21 cellular contexts compared by ENCODE assay signal in the genomic region with DNA sequence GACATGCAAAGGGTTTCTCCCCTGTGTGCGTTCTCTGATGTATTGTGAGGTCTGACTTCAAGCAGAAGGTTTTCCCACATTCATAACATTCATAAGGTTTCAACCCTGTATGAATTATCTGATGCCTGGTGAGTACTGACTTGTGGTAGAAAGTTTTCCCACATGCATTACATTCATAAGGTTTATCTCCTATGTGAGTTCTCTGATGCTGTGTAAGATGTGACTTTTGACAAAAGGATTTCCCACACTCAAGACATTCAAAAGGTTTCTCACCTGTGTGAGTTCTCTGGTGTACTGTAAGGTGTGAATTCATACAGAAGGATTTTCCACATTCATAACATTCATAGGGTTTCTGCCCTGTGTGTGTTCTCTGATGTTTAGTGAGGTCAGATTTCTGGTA. TPM values are rescaled to one million over a fixed set of nuclear protein-coding genes. Genes with fewer than 3 reads are reported as not detected.
A peak's percentile ranks its signal among the peaks of the same experiment; 100 is the strongest.
DNase-seq lines count a peak whose midpoint lies in the region; ATAC-seq and TF ChIP-seq lines count a peak whose summit lies in the region.
"Had no signal": no experiment of that assay in that cellular context is flagged by ENCODE, and none has a peak within 500 bp of the region (broad histone marks: within the 10 kb centered on the region; RNA-seq: fewer than 3 reads in every experiment).

No MANE protein-coding gene starts in this region.

- H3K4me3 ChIP-seq in ACC112 (ENCODE audit: low read depth, low read length): no peak overlapping the region
- no peak overlapping the region for H3K4me3 ChIP-seq in GM23338
- no peak overlapping the region for H3K4me3 ChIP-seq in BE2C (ENCODE audit: low read depth, low read length)
- no peak overlapping the region for H3K4me3 ChIP-seq in lower leg skin (ENCODE audit: low read depth, poor library complexity, severe bottlenecking)
- H3K4me3 ChIP-seq in dorsolateral prefrontal cortex: no peak overlapping the region

- intact Hi-C loops in lower leg skin (cut with DNase I; ENCODE audit: low total_unique reads) (no loop called here), dorsolateral prefrontal cortex (cut with DNase I) (no loop called here)

- H2AFZ ChIP-seq in ACC112 (ENCODE audit: low read length, unreplicated experiment) (no peak overlapping the region), GM23338 (no peak overlapping the region)

- no peak for ATAC-seq in GM23338
- ATAC-seq in stimulated activated naive CD8-positive, alpha-beta T cell treated with anti-CD3 and anti-CD28 coated beads, Interleukin-15, amount 100 ng/mL, for 72 hours: no peak
- ATAC-seq: CD8-positive, alpha-beta T cell had no signal

- TF ChIP-seq POLR2A in lower leg skin (IDR thresholded peaks at IDR 0.05): no peak

- DNase-seq in GM23338 (ENCODE audit: low spot score) (peak; percentile 1), amniotic epithelial cell (ENCODE audit: low read depth) (peak; percentile 6), endothelial cell (ENCODE audit: low spot score) (no peak), BE2C (no peak), lower leg skin (ENCODE audit: low spot score in 2 of 2) (no peak), dorsolateral prefrontal cortex (no peak)
- no peak for DNase-seq in stimulated activated naive CD8-positive, alpha-beta T cell treated with anti-CD3 and anti-CD28 coated beads, Interleukin-15, amount 100 ng/mL, for 72 hours
- DNase-seq: CD8-positive, alpha-beta T cell; DND-41; H9; MV-4-11; NCI-H187 treated with DMSO at 0.1 percent for 48 hours; NCI-H226; NCI-H524; NCI-H82; OCI-M1; SHP77 treated with DMSO at 0.1 percent for 48 hours; SK-N-SH had no signal

- H3K4me2 ChIP-seq in GM23338: no peak overlapping the region
- H3K4me2 ChIP-seq: BLaER1 treated with 17β-estradiol and CSF1 and Interleukin-3, amounts not matched to agents 10 nM and 100 nM; KMS-11; SK-N-SH had no signal

- H3K27me3 ChIP-seq in ACC112 (ENCODE audit: insufficient read depth, low read length): no peaks in the 10 kb centered on the region
- H3K27me3 ChIP-seq in GM23338 (ENCODE audit: insufficient read depth): no peaks in the 10 kb centered on the region
- H3K27me3 ChIP-seq in BE2C: no peaks in the 10 kb centered on the region
- H3K27me3 ChIP-seq in dorsolateral prefrontal cortex: no peaks in the 10 kb centered on the region
- H3K27me3 ChIP-seq: BLaER1 treated with 17β-estradiol and CSF1 and Interleukin-3, amounts not matched to agents 10 nM and 100 nM had no signal

- 95 to 98% methylated on average over 1 of the region's 1 CpG for WGBS in lower leg skin, 2 donors

- H3K36me3 Mint-ChIP-seq in GM23338 (ENCODE audit: low read depth): peaks cover 90% of the 10 kb centered on the region
- peaks cover 84% of the 10 kb centered on the region for H3K36me3 Mint-ChIP-seq in endothelial cell (ENCODE audit: low read depth, unreplicated experiment)

- peaks cover 82% of the 10 kb centered on the region for H3K9me3 Mint-ChIP-seq in GM23338
- peaks cover 33% of the 10 kb centered on the region for H3K9me3 Mint-ChIP-seq in endothelial cell (ENCODE audit: unreplicated experiment)
- H3K9me3 Mint-ChIP-seq in stimulated activated naive CD8-positive, alpha-beta T cell treated with anti-CD3 and anti-CD28 coated beads, Interleukin-15, amount 100 ng/mL, for 72 hours: peaks cover 42 to 77% of the 10 kb centered on the region in 2 donors

- H3K4me1 Mint-ChIP-seq in GM23338: no peaks in the 10 kb centered on the region
- no peaks in the 10 kb centered on the region for H3K4me1 Mint-ChIP-seq in endothelial cell (ENCODE audit: unreplicated experiment)
- no peaks in the 10 kb centered on the region for H3K4me1 Mint-ChIP-seq in stimulated activated naive CD8-positive, alpha-beta T cell treated with anti-CD3 and anti-CD28 coated beads, Interleukin-15, amount 100 ng/mL, for 72 hours
- H3K4me1 Mint-ChIP-seq: H9 had no signal

- H3K9me3 ChIP-seq in BE2C: no peaks in the 10 kb centered on the region

- no peaks in the 10 kb centered on the region for H3K27me3 Mint-ChIP-seq in GM23338 (ENCODE audit: insufficient read depth, low read depth, poor library complexity)
- H3K27me3 Mint-ChIP-seq in endothelial cell (ENCODE audit: unreplicated experiment): peaks cover 2% of the 10 kb centered on the region
- no peaks in the 10 kb centered on the region for H3K27me3 Mint-ChIP-seq in stimulated activated naive CD8-positive, alpha-beta T cell treated with anti-CD3 and anti-CD28 coated beads, Interleukin-15, amount 100 ng/mL, for 72 hours

- peak overlapping the region; percentile 93 for H3K27ac ChIP-seq in ACC112 (ENCODE audit: low read depth, low read length)
- no peak overlapping the region for H3K27ac ChIP-seq in GM23338 (ENCODE audit: low read depth)
- H3K27ac ChIP-seq in dorsolateral prefrontal cortex: no peak overlapping the region
- H3K27ac ChIP-seq: BLaER1 treated with 17β-estradiol and CSF1 and Interleukin-3, amounts not matched to agents 10 nM and 100 nM; KMS-11 had no signal

- H3K79me2 ChIP-seq in ACC112 (ENCODE audit: control insufficient read depth, insufficient read depth, low read length, unreplicated experiment) (no peaks in the 10 kb centered on the region), GM23338 (replicated peaks; ENCODE audit: insufficient read depth) (no peaks in the 10 kb centered on the region)

- no peaks in the 10 kb centered on the region for H4K20me1 ChIP-seq in GM23338 (replicated peaks; ENCODE audit: insufficient read depth)
- H4K20me1 ChIP-seq: BLaER1 treated with 17β-estradiol and CSF1 and Interleukin-3, amounts not matched to agents 10 nM and 100 nM had no signal

- H3K9me2 ChIP-seq in GM23338 (ENCODE audit: insufficient read depth): no peaks in the 10 kb centered on the region
- H3K9me2 ChIP-seq: SK-N-SH had no signal

- no peak overlapping the region for H3K27ac Mint-ChIP-seq in GM23338
- no peak overlapping the region for H3K27ac Mint-ChIP-seq in endothelial cell (ENCODE audit: unreplicated experiment)
- H3K27ac Mint-ChIP-seq in stimulated activated naive CD8-positive, alpha-beta T cell treated with anti-CD3 and anti-CD28 coated beads, Interleukin-15, amount 100 ng/mL, for 72 hours: no peak overlapping the region
- H3K27ac Mint-ChIP-seq: CD8-positive, alpha-beta T cell; H9 had no signal

- H3F3A ChIP-seq in GM23338 (replicated peaks; ENCODE audit: low read depth): no peaks in the 10 kb centered on the region

- peaks cover 10% of the 10 kb centered on the region for H3K4me1 ChIP-seq in ACC112 (ENCODE audit: control insufficient read depth, insufficient read depth, low read length, unreplicated experiment)
- H3K4me1 ChIP-seq in GM23338 (ENCODE audit: insufficient read depth): no peaks in the 10 kb centered on the region
- no peaks in the 10 kb centered on the region for H3K4me1 ChIP-seq in BE2C
- H3K4me1 ChIP-seq: BLaER1 treated with 17β-estradiol and CSF1 and Interleukin-3, amounts not matched to agents 10 nM and 100 nM had no signal

- TF ChIP-seq CTCF in GM23338 (conservative IDR thresholded peaks at IDR 0.05; ENCODE audit: low read depth in 2 of 2) (no peak), endothelial cell (IDR thresholded peaks at IDR 0.05; ENCODE audit: unreplicated experiment) (no peak), BE2C (IDR thresholded peaks at IDR 0.05; ENCODE audit: low read depth, low read length) (no peak), lower leg skin (IDR thresholded peaks at IDR 0.05) (no peak), dorsolateral prefrontal cortex (IDR thresholded peaks at IDR 0.05 in 54 of 56, conservative IDR thresholded peaks at IDR 0.05 in 2 of 56; ENCODE audit: low read depth in 1 of 56, partially characterized antibody in 56 of 56) (no peak)

- peaks cover 37% of the 10 kb centered on the region for H3K36me3 ChIP-seq in ACC112 (ENCODE audit: insufficient read depth, low read length)
- peaks cover 42% of the 10 kb centered on the region for H3K36me3 ChIP-seq in GM23338 (ENCODE audit: insufficient read depth)
- H3K36me3 ChIP-seq in BE2C: no peaks in the 10 kb centered on the region; the same call in 1 of the 2 replicates

- H3K4me3 Mint-ChIP-seq in GM23338 (no peak overlapping the region), endothelial cell (ENCODE audit: unreplicated experiment) (peak overlapping the region; percentile 85)
- H3K4me3 Mint-ChIP-seq in stimulated activated naive CD8-positive, alpha-beta T cell treated with anti-CD3 and anti-CD28 coated beads, Interleukin-15, amount 100 ng/mL, for 72 hours: no peak overlapping the region
- H3K4me3 Mint-ChIP-seq: CD8-positive, alpha-beta T cell; H9 had no signal

TF ChIP-seq in GM23338, 12 proteins besides CTCF, POLR2A, EP300 and RAD21 (continues in another document):
- TF ChIP-seq NANOG (IDR thresholded peaks at IDR 0.05; ENCODE audit: borderline replicate concordance) (no peak), ZNF331 (CRISPR knock-in tag; IDR thresholded peaks at IDR 0.05; ENCODE audit: low read depth) (no peak), POLR2AphosphoS5 (IDR thresholded peaks at IDR 0.05; ENCODE audit: low read depth) (no peak), EZH2 (IDR thresholded peaks at IDR 0.05; ENCODE audit: low read depth, unreplicated experiment) (no peak), ZNF114 (CRISPR knock-in tag; IDR thresholded peaks at IDR 0.05) (no peak), CREB1 (CRISPR knock-in tag; IDR thresholded peaks at IDR 0.05; ENCODE audit: low read depth) (no peak)

RNA-seq across cellular contexts. Expression of gene ZNF33B, which starts 45.1 kb away (rescaled TPM):
- 16.7 and 17.2 TPM in 2 replicates for total RNA-seq in GM23338 (2014; rRNA removed; shearing (Covaris generic))
- 8.0 and 14.4 TPM in 2 replicates for polyA plus RNA-seq in GM23338 (2016; fragmentation: Nextera tagmentation; extraction: Ambion mirVana)
- total RNA-seq in endothelial cell (ENCODE audit: unreplicated experiment) (63.4 TPM), lower leg skin (10 to 100 TPM; 14.7 to 35.9 (median 17.8) TPM), dorsolateral prefrontal cortex (10 to 100 TPM; 11.0 to 35.5 (median 21.0) TPM)
- 5.8 TPM for polyA plus RNA-seq in BE2C (2012; ENCODE audit: insufficient read depth, insufficient read length, low read depth)

Comparison
In these comparisons a context has a peak if more than half of its experiments do, and no peak if none do; other contexts are left out.
1. DNase-seq: peak in GM23338 (single experiment) and amniotic epithelial cell (single experiment); none in endothelial cell (single experiment), BE2C (single experiment), lower leg skin (0 of 2), stimulated activated naive CD8-positive, alpha-beta T cell treated with anti-CD3 and anti-CD28 coated beads, Interleukin-15, amount 100 ng/mL, for 72 hours (0 of 2) and dorsolateral prefrontal cortex (0 of 10).